Comparison of ENCODE assay signal across 8 cellular contexts in genomic region chr1:84300991-84301758, GRCh38. TPM values are rescaled to one million over a fixed set of nuclear protein-coding genes. Genes with fewer than 3 reads are reported as not detected.
DNase-seq lines count a peak whose midpoint lies in the region; ATAC-seq and TF ChIP-seq lines count a peak whose summit lies in the region.

SAMD13 (plus strand) TSS chr1:84301708; CDS start chr1:84303235, 1,527 bp downstream.

- no peak within 1 kb of the TSS for H2BK15ac ChIP-seq in H9 (ENCODE audit: low read depth, low read length)

- peaks cover 0 to 4% (median 0%) of the 10 kb centered on the region in 3 donors for H3K36me3 Mint-ChIP-seq in CD8-positive, alpha-beta memory T cell
- H3K36me3 Mint-ChIP-seq in H9 (ENCODE audit: insufficient read depth in 1 of 3, low read depth in 3 of 3) (no peaks in the 10 kb centered on the region; a peak in 1 of 7 replicates), mesothelial cell of epicardium (no peaks in the 10 kb centered on the region)

- no peaks in the 10 kb centered on the region for H4K20me1 ChIP-seq in H9 (ENCODE audit: control insufficient read depth, insufficient read depth, insufficient read length)

- POLR2A ChIA-PET in CD8-positive, alpha-beta memory T cell (lab: Charles Lee), result no interaction called here

- no CpG with 5 or more reads among the region's 5 CpGs for WGBS in H9 (ENCODE audit: extremely low coverage, insufficient read length, low lambda C conversion rate)

- H3K4me2 ChIP-seq in H9 (ENCODE audit: insufficient read depth, insufficient read length, low read length), result peak within 1 kb of the TSS; percentile 90

- no peak within 1 kb of the TSS for H3K23ac ChIP-seq in H9 (ENCODE audit: insufficient read length, low read depth, low read length)

- no peaks in the 10 kb centered on the region for H3K79me1 ChIP-seq in H9 (ENCODE audit: insufficient read depth, low read depth, low read length, poor library complexity, severe bottlenecking)

- peaks cover 16% of the 10 kb centered on the region for H3K4me1 ChIP-seq in CD8-positive, alpha-beta memory T cell (ENCODE audit: insufficient read depth, low read length)
- peaks cover 10% of the 10 kb centered on the region; the same call in 1 of the 2 replicates for H3K4me1 ChIP-seq in H9 (ENCODE audit: insufficient read depth, low read length)

- no peak within 1 kb of the TSS for H3K9ac ChIP-seq in H9 (ENCODE audit: extremely low read depth, insufficient read length, low read length)

- DNase-seq in CD8-positive, alpha-beta memory T cell, result peak in 3 of 5 donors; percentile 24 to 65 (median 59)
- DNase-seq in H9 (no peak), NCI-H2107 (lab: John Stamatoyannopoulos, UW) (peak; percentile 74), WERI-Rb-1 (peak; percentile 21), mesothelial cell of epicardium (ENCODE audit: low spot score in 2 of 2, unreplicated experiment in 2 of 2) (peak; percentile 30 to 61)
- peak; percentile 32 for DNase-seq in effector CD8-positive, alpha-beta T cell (lab: John Stamatoyannopoulos, UW)
- peak; percentile 33 to 43 for DNase-seq in stimulated activated naive CD8-positive, alpha-beta T cell treated with anti-CD3 and anti-CD28 coated beads, Interleukin-15, amount 100 ng/mL, for 72 hours

- H3T11ph ChIP-seq in H9 (ENCODE audit: low read length), result no peak within 1 kb of the TSS

- H3K18ac ChIP-seq in H9 (ENCODE audit: insufficient read length, low read depth, low read length), result no peak within 1 kb of the TSS

- H3K9me3 Mint-ChIP-seq in CD8-positive, alpha-beta memory T cell, result no peaks in the 10 kb centered on the region
- H3K9me3 Mint-ChIP-seq in H9, result peaks cover 0 to 6% of the 10 kb centered on the region in 2 experiments; a peak in 3 of 5 replicates
- peaks cover 3% of the 10 kb centered on the region for H3K9me3 Mint-ChIP-seq in mesothelial cell of epicardium
- no peaks in the 10 kb centered on the region for H3K9me3 Mint-ChIP-seq in stimulated activated naive CD8-positive, alpha-beta T cell treated with anti-CD3 and anti-CD28 coated beads, Interleukin-15, amount 100 ng/mL, for 72 hours

- H3K79me2 ChIP-seq in H9 (ENCODE audit: insufficient read depth, low read length), result no peaks in the 10 kb centered on the region

- peak; percentile 33 for ATAC-seq in stimulated activated naive CD8-positive, alpha-beta T cell treated with anti-CD3 and anti-CD28 coated beads, Interleukin-15, amount 100 ng/mL, for 72 hours
- ATAC-seq in GM19467 (IDR thresholded peaks at IDR 0.05; ENCODE audit: unreplicated experiment), result no peak

- peak within 1 kb of the TSS in 6 of 7 donors; percentile 6 to 70 (median 52) for H3K4me3 Mint-ChIP-seq in CD8-positive, alpha-beta memory T cell
- peak within 1 kb of the TSS; percentile 2 to 73; a peak in 4 of 5 replicates for H3K4me3 Mint-ChIP-seq in H9
- H3K4me3 Mint-ChIP-seq in mesothelial cell of epicardium, result peak within 1 kb of the TSS; percentile 65
- H3K4me3 Mint-ChIP-seq in stimulated activated naive CD8-positive, alpha-beta T cell treated with anti-CD3 and anti-CD28 coated beads, Interleukin-15, amount 100 ng/mL, for 72 hours, result peak within 1 kb of the TSS; percentile 72 to 78

- no peak within 1 kb of the TSS for H3K56ac ChIP-seq in H9 (ENCODE audit: insufficient read length, low read depth, low read length)

- no peaks in the 10 kb centered on the region for H3K36me3 ChIP-seq in CD8-positive, alpha-beta memory T cell (ENCODE audit: insufficient read depth, low read length)
- H3K36me3 ChIP-seq in WERI-Rb-1, result no peaks in the 10 kb centered on the region

- peaks cover 12% of the 10 kb centered on the region for H3K23me2 ChIP-seq in H9 (ENCODE audit: insufficient read length, low read depth, low read length, poor library complexity, severe bottlenecking)

- H2BK20ac ChIP-seq in H9 (ENCODE audit: low read depth, low read length, poor library complexity, severe bottlenecking), result no peak within 1 kb of the TSS

- H3K27ac ChIP-seq in CD8-positive, alpha-beta memory T cell (ENCODE audit: low read depth, low read length), result no peak within 1 kb of the TSS
- peak within 1 kb of the TSS; percentile 53 for H3K27ac ChIP-seq in H9 (ENCODE audit: insufficient read length, low read depth, low read length)
- peak within 1 kb of the TSS; percentile 30 for H3K27ac ChIP-seq in WERI-Rb-1

- H4K91ac ChIP-seq in H9 (ENCODE audit: insufficient read length, low read depth, low read length), result no peak within 1 kb of the TSS

- peaks cover 26 to 48% (median 29%) of the 10 kb centered on the region in 3 donors for H3K4me1 Mint-ChIP-seq in CD8-positive, alpha-beta memory T cell
- H3K4me1 Mint-ChIP-seq in H9 (peaks cover 37 to 45% of the 10 kb centered on the region in 2 experiments), mesothelial cell of epicardium (peaks cover 47% of the 10 kb centered on the region)
- H3K4me1 Mint-ChIP-seq in stimulated activated naive CD8-positive, alpha-beta T cell treated with anti-CD3 and anti-CD28 coated beads, Interleukin-15, amount 100 ng/mL, for 72 hours, result peaks cover 50% of the 10 kb centered on the region

- H2AFZ ChIP-seq in H9 (ENCODE audit: low read length), result no peak within 1 kb of the TSS

- no peak within 1 kb of the TSS for H2AK5ac ChIP-seq in H9 (ENCODE audit: insufficient read length, low read length)

- no peaks in the 10 kb centered on the region for H3K27me3 ChIP-seq in CD8-positive, alpha-beta memory T cell (ENCODE audit: insufficient read depth, low read length, poor library complexity, severe bottlenecking)
- H3K27me3 ChIP-seq in H9 (ENCODE audit: insufficient read depth, low read length) (no peaks in the 10 kb centered on the region), WERI-Rb-1 (ENCODE audit: insufficient read depth, low read depth, severe bottlenecking) (no peaks in the 10 kb centered on the region)

- no peak within 1 kb of the TSS for H2BK120ac ChIP-seq in H9 (ENCODE audit: low read depth, low read length, poor library complexity, severe bottlenecking)

- TF ChIP-seq CTCF in H9 (conservative IDR thresholded peaks at IDR 0.05) (no peak), WERI-Rb-1 (IDR thresholded peaks at IDR 0.05; ENCODE audit: low read depth, low read length) (no peak), mesothelial cell of epicardium (IDR thresholded peaks at IDR 0.05; ENCODE audit: unreplicated experiment) (no peak)

- H2BK12ac ChIP-seq in H9 (ENCODE audit: insufficient read length, low read depth, low read length), result no peak within 1 kb of the TSS

- peaks cover 8% of the 10 kb centered on the region in 2 donors for H3K27me3 Mint-ChIP-seq in CD8-positive, alpha-beta memory T cell
- peaks cover 6% of the 10 kb centered on the region; the same call in 1 of the 2 replicates for H3K27me3 Mint-ChIP-seq in H9 (ENCODE audit: low read depth)
- no peaks in the 10 kb centered on the region for H3K27me3 Mint-ChIP-seq in mesothelial cell of epicardium (ENCODE audit: low read depth)
- H3K27me3 Mint-ChIP-seq in stimulated activated naive CD8-positive, alpha-beta T cell treated with anti-CD3 and anti-CD28 coated beads, Interleukin-15, amount 100 ng/mL, for 72 hours, result peaks cover 10% of the 10 kb centered on the region

- H3K4ac ChIP-seq in H9 (ENCODE audit: low read depth, low read length), result no peak within 1 kb of the TSS

- H3K9me3 ChIP-seq in CD8-positive, alpha-beta memory T cell (ENCODE audit: low read length), result no peaks in the 10 kb centered on the region
- H3K9me3 ChIP-seq in H9 (ENCODE audit: control insufficient read depth, low read depth, low read length) (no peaks in the 10 kb centered on the region), WERI-Rb-1 (ENCODE audit: severe bottlenecking) (no peaks in the 10 kb centered on the region)

- CTCF ChIA-PET in CD8-positive, alpha-beta memory T cell (lab: Charles Lee), result no interaction called here

- peak within 1 kb of the TSS; percentile 1 for H3K4me3 ChIP-seq in CD8-positive, alpha-beta memory T cell (ENCODE audit: low read length)
- peak within 1 kb of the TSS; percentile 7; the same call in 1 of the 2 replicates for H3K4me3 ChIP-seq in WERI-Rb-1 (ENCODE audit: low read depth, low read length)

- H4K8ac ChIP-seq in H9 (replicated peaks; ENCODE audit: insufficient read length, low read depth, low read length), result no peak within 1 kb of the TSS

- H2BK5ac ChIP-seq in H9 (ENCODE audit: insufficient read length, low read length), result no peak within 1 kb of the TSS

- H3K27ac Mint-ChIP-seq in CD8-positive, alpha-beta memory T cell, result peak within 1 kb of the TSS in 1 of 8 donors; percentile 40
- H3K27ac Mint-ChIP-seq in H9 (peak within 1 kb of the TSS; percentile 1 to 91 (median 50); a peak in 6 of 7 replicates), mesothelial cell of epicardium (peak within 1 kb of the TSS; percentile 93)
- peak within 1 kb of the TSS; percentile 9 to 75 for H3K27ac Mint-ChIP-seq in stimulated activated naive CD8-positive, alpha-beta T cell treated with anti-CD3 and anti-CD28 coated beads, Interleukin-15, amount 100 ng/mL, for 72 hours

- no peak within 1 kb of the TSS for H4K5ac ChIP-seq in H9 (ENCODE audit: insufficient read length, low read depth, low read length)

- H3K14ac ChIP-seq in H9 (ENCODE audit: insufficient read depth, low read length), result no peak within 1 kb of the TSS; the same call in 1 of the 2 replicates

RNA-seq across cellular contexts. Expression of gene SAMD13, which starts in this region (rescaled TPM):
- under 1 TPM; 0.35 to 0.39 TPM for total RNA-seq in CD8-positive, alpha-beta memory T cell
- polyA plus RNA-seq in CD8-positive, alpha-beta memory T cell, result 0.48 TPM
- total RNA-seq in H9 (2021) (0.61 and 0.97 TPM in 2 replicates), mesothelial cell of epicardium (3.6 to 4.5 TPM (median 3.9 TPM) in 3 replicates)

Comparison
In these comparisons a context has a peak if more than half of its experiments do, and no peak if none do; other contexts are left out.
1. Peak in DNase-seq and H3K4me3 ChIP-seq in CD8-positive, alpha-beta memory T cell; RNA of the gene not detected or under 1 TPM.